Comparison of ENCODE assay signal across 8 cellular contexts in genomic region chr11:76860539-76861475, GRCh38. TPM values are rescaled to one million over a fixed set of nuclear protein-coding genes. Genes with fewer than 3 reads are reported as not detected.
DNase-seq lines count a peak whose midpoint lies in the region; ATAC-seq and TF ChIP-seq lines count a peak whose summit lies in the region.

Gene ACER3 (plus strand): TSS chr11:76860918. CDS start chr11:76860977, 59 bp downstream.

- H3K4me1 ChIP-seq in sigmoid colon = peaks cover 0 to 21% (median 12%) of the 10 kb centered on the region in 4 donors

- DNase-seq in NCI-H524 (lab: John Stamatoyannopoulos, UW) (peak; percentile 58 to 87), NCI-H524 treated with DMSO at 0.1 percent for 48 hours (lab: John Stamatoyannopoulos, UW) (no peak), NCI-H187 treated with DMSO at 0.1 percent for 48 hours (lab: John Stamatoyannopoulos, UW) (peak; percentile 20), T-helper 9 cell (peak; percentile 64), astrocyte of the cerebellum (ENCODE audit: low read depth) (peak; percentile 46), hypothalamus (lab: John Stamatoyannopoulos, UW) (peak; percentile 29 to 94 (median 77)), sigmoid colon (peak; percentile 94)

- no peaks in the 10 kb centered on the region for H3K9me3 ChIP-seq in sigmoid colon

- H3K27ac ChIP-seq in sigmoid colon = peak within 1 kb of the TSS; percentile 84 to 91 (median 86)

- intact Hi-C loops in sigmoid colon (cut with DNase I) = loop anchor here (5.0 kb wide), 2 partner anchors 54 to 551 kb away; no protein-coding TSS in a partner anchor

- TF ChIP-seq EP300 in sigmoid colon (IDR thresholded peaks at IDR 0.05) = no peak

- in situ Hi-C loops in astrocyte of the cerebellum (cut with HindIII; ENCODE audit: low sequenced_read_pairs) = no loop called here

- TF ChIP-seq CTCF in astrocyte of the cerebellum (IDR thresholded peaks at IDR 0.05; ENCODE audit: low read depth, low read length, missing control alignments) = peak; percentile 55
- TF ChIP-seq CTCF in sigmoid colon (IDR thresholded peaks at IDR 0.05) = peak in 2 of 4 experiments; percentile 21 to 23

- H3K27me3 ChIP-seq in sigmoid colon = no peaks in the 10 kb centered on the region

- ATAC-seq in HG02943 (IDR thresholded peaks at IDR 0.05; ENCODE audit: low read depth, unreplicated experiment) = peak; percentile 87

- H3K4me3 ChIP-seq in astrocyte of the cerebellum (ENCODE audit: low read depth, low read length) (peak within 1 kb of the TSS; percentile 80), sigmoid colon (peak within 1 kb of the TSS; percentile 55 to 85 (median 70))

- WGBS in sigmoid colon, 2 donors = 1% methylated on average over 73 of the region's 73 CpGs

- H3K36me3 ChIP-seq in sigmoid colon = no peaks in the 10 kb centered on the region

- peak; percentile 54 for TF ChIP-seq POLR2A in sigmoid colon (IDR thresholded peaks at IDR 0.05)

RNA-seq across cellular contexts. Expression of gene ACER3, which starts in this region (rescaled TPM):
- 10 to 100 TPM in 2 of 4 donors, 1 to 10 TPM in 2; 5.6 to 12.1 (median 10.4) TPM for total RNA-seq in sigmoid colon
- polyA plus RNA-seq in sigmoid colon = 10 to 100 TPM in 1 of 3 donors, 1 to 10 TPM in 2; 7.4 to 13.2 (median 9.1) TPM
